8 cellular contexts compared by ENCODE assay signal in genomic region chr3:16290007-16290826, GRCh38. TPM values are rescaled to one million over a fixed set of nuclear protein-coding genes. Genes with fewer than 3 reads are reported as not detected.
DNase-seq lines count a peak whose midpoint lies in the region; ATAC-seq and TF ChIP-seq lines count a peak whose summit lies in the region.

No MANE protein-coding gene starts in this region.

- H3K36me3 Mint-ChIP-seq in CD4-positive, alpha-beta memory T cell, result peaks cover 27 to 50% of the 10 kb centered on the region in 2 donors

- H3K9me3 Mint-ChIP-seq in CD4-positive, alpha-beta memory T cell, result peaks cover 0 to 11% (median 4%) of the 10 kb centered on the region in 8 donors

- peak overlapping the region; percentile 93 to 99 (median 98) for H3K4me3 Mint-ChIP-seq in CD4-positive, alpha-beta memory T cell

- ATAC-seq in GM21423 (IDR thresholded peaks at IDR 0.05; ENCODE audit: unreplicated experiment) (no peak), GM21381 (IDR thresholded peaks at IDR 0.05; ENCODE audit: unreplicated experiment) (no peak)

- H3K27ac ChIP-seq in CD4-positive, alpha-beta memory T cell (ENCODE audit: low read depth, low read length), result peak overlapping the region; percentile 76
- H3K27ac ChIP-seq in neutrophil, result peak overlapping the region; percentile 57

- POLR2A ChIA-PET in CD4-positive, alpha-beta memory T cell (lab: Charles Lee; ENCODE audit: partially characterized antibody), result interaction anchor here (0.5 to 9.8 kb wide), 13 partner anchors 13 to 543 kb away, joined by 3 to 361 read pairs (median 6); partner anchors contain the start of genes DPH3 and OXNAD1

- peak overlapping the region; percentile 68 to 89 for H3K4me3 ChIP-seq in CD4-positive, alpha-beta memory T cell (ENCODE audit: low read length in 2 of 2)
- no peak overlapping the region for H3K4me3 ChIP-seq in neutrophil (ENCODE audit: low read depth in 1 of 2, low read length in 1 of 2)

- intact Hi-C loops in CD4-positive, alpha-beta memory T cell (cut with micrococcal nuclease), result loop anchor here (1.0 kb wide), 5 partner anchors 11 to 260 kb away; no protein-coding TSS in a partner anchor

- peak; percentile 72 for TF ChIP-seq CTCF in GM20000 (IDR thresholded peaks at IDR 0.05; ENCODE audit: extremely low read depth, missing control alignments)
- no peak for TF ChIP-seq CTCF in neutrophil (IDR thresholded peaks at IDR 0.05)

- H3K27me3 ChIP-seq in CD4-positive, alpha-beta memory T cell (ENCODE audit: insufficient read depth, low read length), result no peaks in the 10 kb centered on the region
- H3K27me3 ChIP-seq in neutrophil, result no peaks in the 10 kb centered on the region

- no peaks in the 10 kb centered on the region for H3K27me3 Mint-ChIP-seq in CD4-positive, alpha-beta memory T cell

- peaks cover 78% of the 10 kb centered on the region for H3K4me1 ChIP-seq in CD4-positive, alpha-beta memory T cell (ENCODE audit: insufficient read depth, low read length)
- H3K4me1 ChIP-seq in neutrophil (ENCODE audit: control insufficient read depth in 1 of 2, insufficient read depth in 1 of 2, low read depth in 1 of 2, low read length in 1 of 2), result peaks cover 31 to 42% of the 10 kb centered on the region in 2 experiments

- no peaks in the 10 kb centered on the region for H3K36me3 ChIP-seq in CD4-positive, alpha-beta memory T cell (ENCODE audit: insufficient read depth, low read length)
- no peaks in the 10 kb centered on the region for H3K36me3 ChIP-seq in neutrophil

- H3K27ac Mint-ChIP-seq in CD4-positive, alpha-beta memory T cell, result peak overlapping the region; percentile 90 to 99 (median 96)

- H3K9me3 ChIP-seq in CD4-positive, alpha-beta memory T cell (ENCODE audit: control insufficient read depth in 1 of 2, low read length in 2 of 2), result no peaks in the 10 kb centered on the region
- H3K9me3 ChIP-seq in neutrophil, result no peaks in the 10 kb centered on the region

- peak; percentile 58 to 67 (median 64) for DNase-seq in CD4-positive, alpha-beta memory T cell
- DNase-seq in GM20000 (ENCODE audit: low spot score) (peak; percentile 27), NCI-H345 (lab: John Stamatoyannopoulos, UW) (peak; percentile 1), fibroblast of gingiva (ENCODE audit: low read depth) (peak; percentile 48)
- peak; percentile 45 to 62 for DNase-seq in activated CD4-positive, alpha-beta T cell treated with anti-CD3 and anti-CD28 coated beads, Interleukin-2, amount 50 U/mL, for 48 hours

- peaks cover 48 to 82% (median 72%) of the 10 kb centered on the region in 4 donors for H3K4me1 Mint-ChIP-seq in CD4-positive, alpha-beta memory T cell

- CTCF ChIA-PET in CD4-positive, alpha-beta memory T cell (lab: Charles Lee; ENCODE audit: partially characterized antibody), result interaction anchor here (0.7 to 9.8 kb wide), 29 partner anchors 8 to 264 kb away, joined by 3 to 488 read pairs (median 5); partner anchors contain the start of genes DPH3, OXNAD1 and RFTN1

RNA-seq across cellular contexts. Expression of gene OXNAD1, which starts 25.2 kb away (rescaled TPM):
- 10 to 100 TPM; 78.5 to 84.7 TPM for total RNA-seq in CD4-positive, alpha-beta memory T cell
- polyA plus RNA-seq in CD4-positive, alpha-beta memory T cell, result 10 to 100 TPM; 61.7 to 68.0 TPM

RNA-seq across cellular contexts. Expression of gene DPH3, which starts 25.5 kb away (rescaled TPM):
- 10 to 100 TPM; 15.2 to 15.4 TPM for total RNA-seq in CD4-positive, alpha-beta memory T cell
- 10 to 100 TPM; 19.6 to 39.7 TPM for polyA plus RNA-seq in CD4-positive, alpha-beta memory T cell

Comparison
In these comparisons a context has a peak if more than half of its experiments do, and no peak if none do; other contexts are left out.
1. DNase-seq: peak in every context shown above with its lines; median percentile 64 in CD4-positive, alpha-beta memory T cell; 54 in activated CD4-positive, alpha-beta T cell treated with anti-CD3 and anti-CD28 coated beads, Interleukin-2, amount 50 U/mL, for 48 hours; 48 in fibroblast of gingiva; 27 in GM20000; 1 in NCI-H345.
2. H3K4me3 ChIP-seq: peak in CD4-positive, alpha-beta memory T cell (2 of 2); none in neutrophil (0 of 2).